In the genomic region with DNA sequence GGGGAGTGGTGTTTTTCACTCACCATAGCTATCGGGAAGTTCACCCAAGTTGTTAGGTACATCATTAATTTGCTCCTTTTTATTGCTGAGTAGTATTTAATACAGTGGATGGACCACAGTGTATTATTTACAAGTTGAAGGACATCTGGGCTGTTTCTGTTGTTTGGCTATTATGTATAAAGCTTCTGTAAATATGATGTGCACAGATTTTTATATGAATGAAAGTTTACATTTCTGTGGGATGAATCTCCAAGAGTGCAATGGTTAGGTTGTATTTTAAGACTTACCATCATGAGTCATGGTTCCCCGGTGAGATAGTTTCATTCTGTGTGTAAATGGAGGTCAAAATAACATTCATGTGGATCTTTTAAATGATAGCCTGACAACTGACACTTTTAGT, we compare ENCODE assay signal across 20 cellular contexts.
DNase-seq lines count a peak whose midpoint lies in the region; ATAC-seq, FAIRE-seq and TF ChIP-seq lines count a peak whose summit lies in the region.
"Had no signal": no experiment of that assay in that cellular context is flagged by ENCODE, and none has a peak within 500 bp of the region (broad histone marks: within the 10 kb centered on the region; RNA-seq: fewer than 3 reads in every experiment).

No MANE protein-coding gene starts in this region.

- WGBS in spleen, 5 donors, result 82 to 94% (median 90%) methylated on average over 2 of the region's 2 CpGs

- no peaks in the 10 kb centered on the region for H3K4me1 ChIP-seq in spleen

- H3K27ac ChIP-seq in epithelial cell of prostate (no peak overlapping the region), spleen (no peak overlapping the region), substantia nigra (ENCODE audit: low read depth, low read length, poor library complexity, severe bottlenecking) (no peak overlapping the region)
- H3K27ac ChIP-seq: upper lobe of left lung had no signal

- peak; percentile 80 for DNase-seq in EL
- DNase-seq in RCC 7860 (ENCODE audit: low spot score), result no peak
- DNase-seq in epithelial cell of prostate (ENCODE audit: low read depth, low spot score), result peak; percentile 58
- peak; percentile 33 for DNase-seq in skeletal muscle cell (ENCODE audit: low read depth)
- no peak for DNase-seq in spleen
- DNase-seq in SW480 (ENCODE audit: low spot score), result no peak
- DNase-seq in substantia nigra (lab: John Stamatoyannopoulos, UW), result no peak
- DNase-seq: activated T-cell treated with anti-CD3 and anti-CD28 coated beads for 4 hours; CD4-positive, alpha-beta memory T cell; head of caudate nucleus; KG1; kidney; NCI-H1694; NCI-H510A; upper lobe of left lung had no signal

- FAIRE-seq in RCC 7860 (lab: Jason Lieb, UNC), result peak; percentile 8
- FAIRE-seq: G401.6, GM19239, kidney had no signal

- no peak overlapping the region for H3K4me3 ChIP-seq in skeletal muscle cell (ENCODE audit: low read depth, low read length)
- H3K4me3 ChIP-seq in spleen, result no peak overlapping the region
- H3K4me3 ChIP-seq: upper lobe of left lung had no signal

- no peaks in the 10 kb centered on the region for H3K9me3 ChIP-seq in spleen
- H3K9me3 ChIP-seq: upper lobe of left lung had no signal

- no peak for ATAC-seq in GM19463 (IDR thresholded peaks at IDR 0.05; ENCODE audit: unreplicated experiment)
- ATAC-seq: activated CD4-positive, CD25-positive, alpha-beta regulatory T cell treated with anti-CD3 and anti-CD28 coated beads, Interleukin-2, amount 50 U/mL, for 24 hours; Panc1 had no signal

- intact Hi-C loops in spleen (cut with DNase I; ENCODE audit: low total_unique reads), result no loop called here

- no peaks in the 10 kb centered on the region for H3K36me3 ChIP-seq in spleen
- H3K36me3 ChIP-seq: upper lobe of left lung had no signal

- no peaks in the 10 kb centered on the region for H3K27me3 ChIP-seq in spleen (replicated peaks in 1 of 7)
- H3K27me3 ChIP-seq: upper lobe of left lung had no signal

- TF ChIP-seq POLR2A in spleen (IDR thresholded peaks at IDR 0.05), result no peak

- TF ChIP-seq CTCF in spleen (IDR thresholded peaks at IDR 0.05 in 8 of 11, conservative IDR thresholded peaks at IDR 0.05 in 3 of 11), result no peak

Comparison
In these comparisons a context has a peak if more than half of its experiments do, and no peak if none do; other contexts are left out.
1. DNase-seq: peak in EL (single experiment), epithelial cell of prostate (single experiment) and skeletal muscle cell (single experiment); none in RCC 7860 (single experiment), spleen (single experiment), SW480 (single experiment) and substantia nigra (0 of 49).